ENCODE assay signal across 8 cellular contexts in the genomic region with DNA sequence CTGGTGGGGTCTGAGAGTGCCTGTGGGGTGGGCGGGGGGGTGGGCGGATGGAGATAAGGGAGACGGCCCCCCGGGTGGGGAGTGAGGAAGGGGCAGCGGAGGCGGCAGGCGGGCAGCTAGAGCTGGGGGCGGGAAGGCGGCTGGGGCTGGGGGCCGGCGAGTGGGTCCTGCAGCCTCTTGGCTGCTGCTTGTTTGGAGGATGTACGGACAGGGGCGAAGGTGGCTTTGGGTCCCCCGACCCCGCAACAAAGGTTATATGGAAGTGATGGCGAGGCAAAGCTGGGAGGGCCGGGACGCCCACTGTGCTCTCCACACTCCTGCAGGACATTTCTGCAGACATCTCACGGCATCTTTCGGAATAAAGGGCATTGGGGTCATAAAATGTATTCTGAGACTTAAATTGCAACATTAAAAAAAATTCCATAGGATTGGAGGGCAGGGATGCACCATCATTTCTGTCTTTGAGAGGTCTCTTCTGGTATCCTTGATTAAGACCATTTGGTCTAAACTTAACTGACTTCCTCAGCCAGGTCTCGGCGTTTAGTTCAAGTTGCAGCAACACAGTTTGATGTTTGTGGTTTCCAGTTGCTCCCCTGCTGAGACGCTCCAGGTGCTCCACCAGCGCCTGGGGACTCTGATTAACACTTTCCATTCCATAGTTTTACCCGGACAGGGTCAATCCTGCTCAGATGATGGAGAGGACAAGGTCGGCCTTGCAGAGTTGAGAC.
DNase-seq lines count a peak whose midpoint lies in the region; ATAC-seq and TF ChIP-seq lines count a peak whose summit lies in the region.

No MANE protein-coding gene starts in this region.

- H3K4me1 ChIP-seq in gastroesophageal sphincter = peaks cover 10 to 94% (median 20%) of the 10 kb centered on the region in 3 donors
- H3K4me1 ChIP-seq in osteoblast (ENCODE audit: insufficient read depth, low read length) = peaks cover 31% of the 10 kb centered on the region

- H3K27ac ChIP-seq in gastroesophageal sphincter = peak overlapping the region; percentile 51 to 92 (median 92)
- peak overlapping the region; percentile 81 for H3K27ac ChIP-seq in osteoblast (ENCODE audit: low read depth, low read length)

- H3K27me3 ChIP-seq in gastroesophageal sphincter (no peaks in the 10 kb centered on the region), osteoblast (ENCODE audit: insufficient read depth, low read length) (no peaks in the 10 kb centered on the region)

- TF ChIP-seq CTCF in gastroesophageal sphincter (IDR thresholded peaks at IDR 0.05) (no peak), osteoblast (IDR thresholded peaks at IDR 0.05; ENCODE audit: extremely low read depth, low read depth, low read length) (no peak), GM13977 (IDR thresholded peaks at IDR 0.05; ENCODE audit: extremely low read depth, insufficient read depth, missing control alignments) (no peak)

- peaks cover 3% of the 10 kb centered on the region for H3K27me3 Mint-ChIP-seq in activated CD8-positive, alpha-beta memory T cell treated with anti-CD3 and anti-CD28 coated beads, Interleukin-2, amount 10 ng/mL, durations not matched to agents 7 days and 5 days

- no peak for TF ChIP-seq EP300 in gastroesophageal sphincter (IDR thresholded peaks at IDR 0.05)

- no peak for TF ChIP-seq POLR2A in gastroesophageal sphincter (IDR thresholded peaks at IDR 0.05)

- peak; percentile 21 for ATAC-seq in activated CD8-positive, alpha-beta memory T cell treated with anti-CD3 and anti-CD28 coated beads, Interleukin-2, amount 10 ng/mL, durations not matched to agents 7 days and 5 days
- ATAC-seq in gastroesophageal sphincter = no peak

- H3K36me3 Mint-ChIP-seq in activated CD8-positive, alpha-beta memory T cell treated with anti-CD3 and anti-CD28 coated beads, Interleukin-2, amount 10 ng/mL, durations not matched to agents 7 days and 5 days = peaks cover 2% of the 10 kb centered on the region

- peak overlapping the region; percentile 65 for H2AFZ ChIP-seq in osteoblast (ENCODE audit: low read length)

- H4K20me1 ChIP-seq in osteoblast (ENCODE audit: insufficient read depth, low read length) = no peaks in the 10 kb centered on the region

- in situ Hi-C loops in GM13977 (cut with MboI; ENCODE audit: low pct_unique_long_range_greater_than_20kb, low sequenced_read_pairs, unreplicated experiment) = loop anchor here (5.0 kb wide), 1 partner anchor 95 kb away; no protein-coding TSS in a partner anchor

- H3K4me3 Mint-ChIP-seq in activated CD8-positive, alpha-beta memory T cell treated with anti-CD3 and anti-CD28 coated beads, Interleukin-2, amount 10 ng/mL, durations not matched to agents 7 days and 5 days = peak overlapping the region; percentile 80

- 0 to 21% methylated on average over 4 to 13 of the region's 26 CpGs for WGBS in gastroesophageal sphincter (ENCODE audit: low coverage in 1 of 2), 2 donors

- peaks cover 24% of the 10 kb centered on the region for H3K4me1 Mint-ChIP-seq in activated CD8-positive, alpha-beta memory T cell treated with anti-CD3 and anti-CD28 coated beads, Interleukin-2, amount 10 ng/mL, durations not matched to agents 7 days and 5 days

- H3K9me3 Mint-ChIP-seq in activated CD8-positive, alpha-beta memory T cell treated with anti-CD3 and anti-CD28 coated beads, Interleukin-2, amount 10 ng/mL, durations not matched to agents 7 days and 5 days (ENCODE audit: low read depth) = no peaks in the 10 kb centered on the region

- CTCF ChIA-PET in activated CD8-positive, alpha-beta memory T cell treated with anti-CD3 and anti-CD28 coated beads, Interleukin-2, amount 10 ng/mL, durations not matched to agents 7 days and 5 days (lab: Charles Lee) = interaction anchor here (0.8 to 2.5 kb wide), 11 partner anchors 9 to 552 kb away, joined by 3 to 24 read pairs (median 5); a partner anchor contains a TSS

- H3K27ac Mint-ChIP-seq in activated CD8-positive, alpha-beta memory T cell treated with anti-CD3 and anti-CD28 coated beads, Interleukin-2, amount 10 ng/mL, durations not matched to agents 7 days and 5 days = peak overlapping the region; percentile 70

- DNase-seq in NCI-H2171 treated with DMSO at 0.1 percent for 48 hours (lab: John Stamatoyannopoulos, UW) = peak; percentile 62
- DNase-seq in NCI-H2171 (lab: John Stamatoyannopoulos, UW) = no peak
- DNase-seq in NCI-H128 (lab: John Stamatoyannopoulos, UW; ENCODE audit: unreplicated experiment) = peak; percentile 9
- DNase-seq in activated CD8-positive, alpha-beta memory T cell treated with anti-CD3 and anti-CD28 coated beads, Interleukin-2, amount 10 ng/mL, durations not matched to agents 7 days and 5 days = no peak
- DNase-seq in osteoblast (ENCODE audit: insufficient read length, low spot score, missing footprints) = no peak
- no peak for DNase-seq in GM13977 (ENCODE audit: low spot score)
- DNase-seq in HPDE6-E6E7 (ENCODE audit: extremely low spot score) = no peak

- H3K4me2 ChIP-seq in osteoblast (ENCODE audit: insufficient read depth, low read length) = peak overlapping the region; percentile 86

- no peaks in the 10 kb centered on the region for H3K79me2 ChIP-seq in osteoblast (ENCODE audit: insufficient read depth, low read length)

- H3K9me3 ChIP-seq in gastroesophageal sphincter = no peaks in the 10 kb centered on the region
- no peaks in the 10 kb centered on the region for H3K9me3 ChIP-seq in osteoblast (ENCODE audit: low read depth, low read length)

- H3K36me3 ChIP-seq in gastroesophageal sphincter (no peaks in the 10 kb centered on the region), osteoblast (ENCODE audit: insufficient read depth, low read length) (no peaks in the 10 kb centered on the region)

- H3K4me3 ChIP-seq in gastroesophageal sphincter (peak overlapping the region; percentile 29 to 55), osteoblast (ENCODE audit: insufficient read depth, low read length) (peak overlapping the region; percentile 68)

Comparison
In these comparisons a context has a peak if more than half of its experiments do, and no peak if none do; other contexts are left out.
1. DNase-seq: peak in NCI-H2171 treated with DMSO at 0.1 percent for 48 hours (single experiment) and NCI-H128 (single experiment); none in NCI-H2171 (single experiment), activated CD8-positive, alpha-beta memory T cell treated with anti-CD3 and anti-CD28 coated beads, Interleukin-2, amount 10 ng/mL, durations not matched to agents 7 days and 5 days (single experiment), osteoblast (single experiment), GM13977 (single experiment) and HPDE6-E6E7 (single experiment).